Comparison of ENCODE assay signal across 1 cellular context in the genomic region with DNA sequence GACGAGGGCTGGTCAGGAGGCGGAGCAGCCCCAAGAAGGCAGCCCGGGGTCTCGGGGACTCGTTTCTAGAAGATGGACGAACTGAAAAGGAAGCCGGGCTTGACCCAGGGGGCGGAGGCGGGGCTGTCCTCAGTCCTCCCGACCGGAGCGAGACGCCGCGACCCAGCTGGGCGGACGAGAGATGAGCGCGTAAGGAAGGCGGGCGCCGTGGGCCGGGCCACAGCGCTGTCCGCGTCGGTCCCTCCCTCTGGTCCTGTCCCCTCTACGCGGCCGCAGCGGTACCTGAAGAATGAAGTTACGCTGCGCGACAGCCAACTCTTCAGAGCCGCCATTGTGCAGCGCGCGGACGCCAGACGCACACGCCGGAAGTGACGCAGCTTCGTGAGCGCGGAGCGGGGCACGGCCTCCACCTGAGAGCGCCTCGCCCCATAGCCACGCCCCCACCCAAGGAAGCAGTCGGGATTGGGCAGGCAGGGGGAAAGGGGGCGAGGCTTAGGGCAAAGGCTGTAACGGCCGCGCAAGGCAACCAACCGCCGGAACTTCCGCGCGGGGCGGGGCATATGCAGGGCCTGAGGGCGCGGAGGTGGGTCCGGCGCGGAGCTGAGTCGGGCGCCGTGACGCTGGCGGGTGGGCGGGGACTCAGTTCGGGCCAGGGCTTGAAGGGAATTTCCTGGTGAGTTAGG.
TF ChIP-seq lines count a peak whose summit lies in the region.

Gene DIABLO, minus strand, starts transcription at position 370 of the 683 bp plus-strand sequence. Its CDS starts 38 bp downstream, at position 332.

TF ChIP-seq in GM12878, 131 proteins besides CTCF, POLR2A, EP300 and RAD21 (continued from another document):
- TF ChIP-seq SP1 (IDR thresholded peaks at IDR 0.05; ENCODE audit: low read depth, low read length) (peak; percentile 85), RAD51 (IDR thresholded peaks at IDR 0.05) (no peak), HDAC2 (IDR thresholded peaks at IDR 0.05) (no peak), SRF (IDR thresholded peaks at IDR 0.05; ENCODE audit: low read depth in 2 of 2, low read length in 2 of 2) (peak in 1 of 2 experiments; percentile 31; a peak in 2 of 4 replicates), CBX5 (IDR thresholded peaks at IDR 0.05; ENCODE audit: low read depth) (no peak), SKIL (IDR thresholded peaks at IDR 0.05; ENCODE audit: low read depth, poor library complexity, severe bottlenecking) (no peak), DPF2 (IDR thresholded peaks at IDR 0.05) (0 out of 2 replicates have a peak, but pooled peaks have one; percentile 49), BHLHE40 (IDR thresholded peaks at IDR 0.05; ENCODE audit: borderline replicate concordance in 1 of 2, low read depth in 2 of 2, low read length in 1 of 2) (peak in 1 of 2 experiments; percentile 65; a peak in 2 of 4 replicates), HSF1 (IDR thresholded peaks at IDR 0.05; ENCODE audit: low read depth, low read length) (no peak), RELA (IDR thresholded peaks at IDR 0.05; ENCODE audit: borderline replicate concordance, partially characterized antibody) (peak; percentile 82), NR2C2 (IDR thresholded peaks at IDR 0.05; ENCODE audit: borderline replicate concordance, control insufficient read depth, insufficient read length, low read depth) (no peak), ZNF24 (IDR thresholded peaks at IDR 0.05) (no peak), ZNF217 (IDR thresholded peaks at IDR 0.05) (no peak), EZH2 (IDR thresholded peaks at IDR 0.05; ENCODE audit: borderline replicate concordance, control insufficient read depth, low read depth, low read length) (no peak), BMI1 (IDR thresholded peaks at IDR 0.05; ENCODE audit: borderline replicate concordance) (no peak), SMAD5 (IDR thresholded peaks at IDR 0.05; ENCODE audit: low read depth) (peak; percentile 83), HCFC1 (IDR thresholded peaks at IDR 0.05; ENCODE audit: low read length) (peak; percentile 71)
- TF ChIP-seq, protein P1, sequence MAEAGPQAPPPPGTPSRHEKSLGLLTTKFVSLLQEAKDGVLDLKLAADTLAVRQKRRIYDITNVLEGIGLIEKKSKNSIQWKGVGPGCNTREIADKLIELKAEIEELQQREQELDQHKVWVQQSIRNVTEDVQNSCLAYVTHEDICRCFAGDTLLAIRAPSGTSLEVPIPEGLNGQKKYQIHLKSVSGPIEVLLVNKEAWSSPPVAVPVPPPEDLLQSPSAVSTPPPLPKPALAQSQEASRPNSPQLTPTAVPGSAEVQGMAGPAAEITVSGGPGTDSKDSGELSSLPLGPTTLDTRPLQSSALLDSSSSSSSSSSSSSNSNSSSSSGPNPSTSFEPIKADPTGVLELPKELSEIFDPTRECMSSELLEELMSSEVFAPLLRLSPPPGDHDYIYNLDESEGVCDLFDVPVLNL (IDR thresholded peaks at IDR 0.05; ENCODE audit: low read depth, low read length) = no peak
- TF ChIP-seq, protein P2, sequence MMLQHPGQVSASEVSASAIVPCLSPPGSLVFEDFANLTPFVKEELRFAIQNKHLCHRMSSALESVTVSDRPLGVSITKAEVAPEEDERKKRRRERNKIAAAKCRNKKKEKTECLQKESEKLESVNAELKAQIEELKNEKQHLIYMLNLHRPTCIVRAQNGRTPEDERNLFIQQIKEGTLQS (IDR thresholded peaks at IDR 0.05; ENCODE audit: borderline replicate concordance, extremely low read depth, low read depth, low read length) = no peak
TF ChIP-seq in GM12878: peak in this region for 54.
